ENCODE assay signal across 10 cellular contexts in genomic region chr15:75178171-75178937, GRCh38. TPM values are rescaled to one million over a fixed set of nuclear protein-coding genes. Genes with fewer than 3 reads are reported as not detected.
DNase-seq lines count a peak whose midpoint lies in the region; ATAC-seq and TF ChIP-seq lines count a peak whose summit lies in the region.
"Had no signal": no experiment of that assay in that cellular context is flagged by ENCODE, and none has a peak within 500 bp of the region (broad histone marks: within the 10 kb centered on the region; RNA-seq: fewer than 3 reads in every experiment).

No MANE protein-coding gene starts in this region.

- TF ChIP-seq CTCF in astrocyte of the cerebellum (IDR thresholded peaks at IDR 0.05; ENCODE audit: low read depth, low read length, missing control alignments), result no peak
- no peak for TF ChIP-seq CTCF in left lung (IDR thresholded peaks at IDR 0.05)

- H3K4me3 ChIP-seq in astrocyte of the cerebellum (ENCODE audit: low read depth, low read length) (peak overlapping the region; percentile 22), left lung (peak overlapping the region; percentile 5 to 16), subcutaneous abdominal adipose tissue (ENCODE audit: low read depth in 1 of 5, low read length in 5 of 5) (peak overlapping the region in 4 of 5 donors; percentile 36 to 55 (median 46))
- H3K4me3 ChIP-seq: HAP-1 had no signal

- H3K27me3 ChIP-seq in left lung (peaks cover 0 to 31% of the 10 kb centered on the region in 2 donors), subcutaneous abdominal adipose tissue (ENCODE audit: control insufficient read depth in 5 of 5, insufficient read depth in 4 of 5, low read length in 5 of 5) (peaks cover 0 to 5% (median 0%) of the 10 kb centered on the region in 5 donors)

- no peaks in the 10 kb centered on the region for H3K36me3 ChIP-seq in left lung
- no peaks in the 10 kb centered on the region for H3K36me3 ChIP-seq in subcutaneous abdominal adipose tissue (ENCODE audit: control insufficient read depth in 5 of 5, insufficient read depth in 5 of 5, low read length in 5 of 5)
- H3K36me3 ChIP-seq: HAP-1 had no signal

- peak; percentile 67 for DNase-seq in DMS 273 (lab: John Stamatoyannopoulos, UW; ENCODE audit: unreplicated experiment)
- no peak for DNase-seq in DMS 273 treated with DMSO at 0.1 percent for 48 hours (lab: John Stamatoyannopoulos, UW)
- no peak for DNase-seq in astrocyte of the cerebellum (ENCODE audit: low read depth)
- peak; percentile 55 to 86 for DNase-seq in left lung
- DNase-seq in NCI-H82 (lab: John Stamatoyannopoulos, UW), result no peak
- DNase-seq in SW480 (ENCODE audit: low spot score), result no peak
- DNase-seq in activated effector memory CD4-positive, alpha-beta T cell treated with anti-CD3 and anti-CD28 coated beads, Interleukin-2, amount 50 U/mL, for 16 hours, result no peak

- H3K27ac ChIP-seq in left lung, result peak overlapping the region; percentile 1 to 39
- peak overlapping the region; percentile 54 for H3K27ac ChIP-seq in subcutaneous abdominal adipose tissue (ENCODE audit: low read depth, low read length)
- H3K27ac ChIP-seq: 22Rv1 had no signal

- intact Hi-C loops in left lung (cut with DNase I), result no loop called here

- peak; percentile 44 for ATAC-seq in left lung

- no peaks in the 10 kb centered on the region for H3K9me3 ChIP-seq in left lung
- H3K9me3 ChIP-seq in subcutaneous abdominal adipose tissue (ENCODE audit: control insufficient read depth in 5 of 5, low read length in 5 of 5), result no peaks in the 10 kb centered on the region
- H3K9me3 ChIP-seq: HAP-1 had no signal

- H3K4me1 ChIP-seq in left lung (peaks cover 23 to 45% of the 10 kb centered on the region in 2 donors), subcutaneous abdominal adipose tissue (ENCODE audit: control insufficient read depth in 5 of 5, insufficient read depth in 5 of 5, low read length in 5 of 5) (peaks cover 9 to 72% (median 58%) of the 10 kb centered on the region in 5 donors)

- peak overlapping the region in 4 of 5 donors; percentile 19 to 62 (median 37) for H3K9ac ChIP-seq in subcutaneous abdominal adipose tissue (ENCODE audit: low read length in 5 of 5)

- in situ Hi-C loops in astrocyte of the cerebellum (cut with HindIII; ENCODE audit: low sequenced_read_pairs), result no loop called here

RNA-seq across cellular contexts. Expression of gene C15orf39, which starts 23.3 kb away (rescaled TPM):
- total RNA-seq in left lung, result 10 to 100 TPM; 19.9 to 35.7 TPM

Comparison
In these comparisons a context has a peak if more than half of its experiments do, and no peak if none do; other contexts are left out.
1. DNase-seq: peak in DMS 273 (single experiment) and left lung (2 of 2); none in DMS 273 treated with DMSO at 0.1 percent for 48 hours (single experiment), astrocyte of the cerebellum (single experiment), NCI-H82 (single experiment), SW480 (single experiment) and activated effector memory CD4-positive, alpha-beta T cell treated with anti-CD3 and anti-CD28 coated beads, Interleukin-2, amount 50 U/mL, for 16 hours (single experiment).
2. Peak in every context shown above with its lines, with median percentiles within 50 percentile points of each other: H3K4me3 ChIP-seq.